ENCODE assay signal across 8 cellular contexts in the genomic region with DNA sequence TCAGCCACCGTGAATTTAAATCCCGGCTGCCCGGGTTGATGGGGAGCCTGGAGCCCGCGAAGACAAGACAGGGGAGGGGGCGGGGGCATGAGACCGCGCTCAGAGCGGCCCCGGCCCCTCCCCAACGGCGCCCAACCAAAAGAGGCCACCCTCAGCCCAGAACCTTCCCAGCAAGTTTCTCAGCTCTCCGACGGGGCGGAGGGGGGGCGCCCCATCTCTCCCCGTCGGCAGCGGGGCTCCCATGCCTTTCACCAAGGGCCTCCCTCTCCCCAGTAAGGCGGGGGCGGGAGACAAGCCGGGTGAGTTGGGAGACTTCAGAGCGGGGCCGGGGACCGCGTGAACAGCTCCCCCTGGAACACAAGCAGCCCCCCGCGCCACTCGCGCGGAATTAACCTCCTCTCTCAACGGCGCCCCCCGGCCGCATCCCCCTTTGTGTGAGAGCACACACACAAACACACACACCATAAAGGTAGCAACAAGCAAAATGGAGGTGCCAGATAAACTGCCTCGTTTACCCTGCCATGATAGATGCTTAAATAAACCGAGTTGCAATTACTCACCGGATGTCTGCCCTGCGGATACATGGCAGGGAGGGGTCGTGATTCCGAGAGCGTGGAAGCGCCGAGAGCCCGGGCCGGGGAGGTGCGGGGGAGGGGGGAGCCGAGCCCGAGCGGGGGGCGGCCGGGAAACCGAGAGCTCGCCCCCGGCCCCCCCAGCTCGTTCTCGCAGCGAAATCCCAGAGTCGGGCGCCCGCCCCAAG. TPM values are rescaled to one million over a fixed set of nuclear protein-coding genes. Genes with fewer than 3 reads are reported as not detected.
DNase-seq lines count a peak whose midpoint lies in the region; ATAC-seq, FAIRE-seq and TF ChIP-seq lines count a peak whose summit lies in the region.

No MANE protein-coding gene starts in this region.

- peaks cover 50% of the 10 kb centered on the region for H3K4me1 Mint-ChIP-seq in osteocyte (ENCODE audit: unreplicated experiment)

- ATAC-seq in HG02885 (IDR thresholded peaks at IDR 0.05; ENCODE audit: poor library complexity, unreplicated experiment) = no peak

- H3K4me3 Mint-ChIP-seq in osteocyte (ENCODE audit: unreplicated experiment) = peak overlapping the region; percentile 97

- H3K27ac Mint-ChIP-seq in osteocyte (ENCODE audit: unreplicated experiment) = peak overlapping the region; percentile 80

- peaks cover 14% of the 10 kb centered on the region for H3K36me3 Mint-ChIP-seq in osteocyte (ENCODE audit: unreplicated experiment)

- no peak for FAIRE-seq in urothelium cell line (lab: Jason Lieb, UNC)

- H3K27me3 Mint-ChIP-seq in osteocyte (ENCODE audit: unreplicated experiment) = no peaks in the 10 kb centered on the region

- peak; percentile 66 for DNase-seq in DMS53 (lab: John Stamatoyannopoulos, UW)
- no peak for DNase-seq in DMS53 treated with DMSO at 0.1 percent for 48 hours (lab: John Stamatoyannopoulos, UW; ENCODE audit: unreplicated experiment)
- DNase-seq in NCI-H2171 (lab: John Stamatoyannopoulos, UW) = peak; percentile 62
- peak; percentile 48 for DNase-seq in activated T-cell treated with anti-CD3 and anti-CD28 coated beads for 24 hours (ENCODE audit: low read depth)
- DNase-seq in fibroblast of gingiva (ENCODE audit: low read depth) = peak; percentile 29
- no peak for DNase-seq in osteocyte (ENCODE audit: extremely low spot score, unreplicated experiment)
- DNase-seq in urothelium cell line (ENCODE audit: low spot score) = peak; percentile 54

- no peaks in the 10 kb centered on the region for H3K9me3 Mint-ChIP-seq in osteocyte (ENCODE audit: unreplicated experiment)

- TF ChIP-seq CTCF in osteocyte (IDR thresholded peaks at IDR 0.05) = no peak

RNA-seq across cellular contexts. Expression of a gene that starts 1.3 kb away (rescaled TPM):
- total RNA-seq in osteocyte = 27.8 and 28.8 TPM in 2 replicates

Comparison
In these comparisons a context has a peak if more than half of its experiments do, and no peak if none do; other contexts are left out.
1. DNase-seq: peak in DMS53 (single experiment), NCI-H2171 (single experiment), activated T-cell treated with anti-CD3 and anti-CD28 coated beads for 24 hours (single experiment), fibroblast of gingiva (single experiment) and urothelium cell line (single experiment); none in DMS53 treated with DMSO at 0.1 percent for 48 hours (single experiment) and osteocyte (single experiment).